21 cellular contexts compared by ENCODE assay signal in the genomic region with DNA sequence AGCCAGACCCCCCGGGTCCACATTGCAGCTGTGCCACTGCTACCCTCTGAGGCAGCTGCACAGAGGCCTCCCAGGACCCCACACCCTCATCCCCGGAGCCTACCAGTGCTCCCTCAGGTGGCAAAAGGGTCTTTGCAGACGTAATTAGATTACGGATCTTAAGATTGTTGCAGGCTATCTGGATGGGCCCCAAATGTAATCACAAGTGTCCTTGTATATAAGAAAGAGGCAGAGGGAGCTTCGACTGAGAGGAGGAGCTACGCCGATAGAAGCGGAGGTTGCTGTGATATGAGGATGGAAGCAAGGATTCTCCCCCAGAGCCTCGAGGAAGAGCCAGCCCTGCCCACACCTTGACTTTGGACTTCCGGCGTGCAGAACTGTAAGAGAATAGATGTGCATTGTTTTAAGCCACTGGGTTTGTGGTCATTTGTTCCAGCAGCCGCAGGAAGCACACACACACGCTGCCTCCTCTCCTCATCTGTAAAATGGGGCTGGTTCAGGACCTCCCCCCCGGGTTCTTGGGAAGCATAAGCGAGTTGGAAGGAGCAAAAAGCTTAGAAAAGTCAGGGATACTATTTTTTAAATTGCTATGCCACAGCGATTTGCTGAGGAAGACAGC. TPM values are rescaled to one million over a fixed set of nuclear protein-coding genes. Genes with fewer than 3 reads are reported as not detected.
DNase-seq lines count a peak whose midpoint lies in the region; ATAC-seq, FAIRE-seq and TF ChIP-seq lines count a peak whose summit lies in the region.
"Had no signal": no experiment of that assay in that cellular context is flagged by ENCODE, and none has a peak within 500 bp of the region (broad histone marks: within the 10 kb centered on the region; RNA-seq: fewer than 3 reads in every experiment).

No MANE protein-coding gene starts in this region.

- no peak for FAIRE-seq in astrocyte (lab: Jason Lieb, UNC)
- FAIRE-seq: GM12878 had no signal

- H3K4me1 ChIP-seq in left ventricle myocardium inferior (peaks cover 31% of the 10 kb centered on the region), astrocyte (ENCODE audit: insufficient read depth, low read length) (peaks cover 10% of the 10 kb centered on the region)
- H3K4me1 ChIP-seq: Caco-2 had no signal

- H3K79me2 ChIP-seq in astrocyte (ENCODE audit: insufficient read depth, low read length) (no peaks in the 10 kb centered on the region), neural cell (replicated peaks; ENCODE audit: insufficient read depth, low read length) (no peaks in the 10 kb centered on the region)

- no peak overlapping the region for H3K4me3 Mint-ChIP-seq in astrocyte (ENCODE audit: unreplicated experiment)
- H3K4me3 Mint-ChIP-seq: CD4-positive, alpha-beta memory T cell had no signal

- H3K27me3 ChIP-seq in left ventricle myocardium inferior (ENCODE audit: low read depth): no peaks in the 10 kb centered on the region
- H3K27me3 ChIP-seq in astrocyte (ENCODE audit: insufficient read depth, low read length): no peaks in the 10 kb centered on the region
- H3K27me3 ChIP-seq in neural cell (ENCODE audit: insufficient read depth, low read depth, low read length): no peaks in the 10 kb centered on the region
- H3K27me3 ChIP-seq: BLaER1 treated with 17β-estradiol and CSF1 and Interleukin-3, amounts not matched to agents 10 nM and 100 nM had no signal

- H3K4me3 ChIP-seq in left ventricle myocardium inferior (no peak overlapping the region), astrocyte (ENCODE audit: insufficient read depth, low read depth, low read length) (no peak overlapping the region), neural cell (ENCODE audit: low read length) (no peak overlapping the region)
- H3K4me3 ChIP-seq: BLaER1 treated with 17β-estradiol and CSF1 and Interleukin-3, amounts not matched to agents 10 nM and 100 nM; GM12878 had no signal

- H3K4me2 ChIP-seq in astrocyte (ENCODE audit: low read length): no peak overlapping the region
- no peak overlapping the region for H3K4me2 ChIP-seq in neural cell (ENCODE audit: low read length)

- H3K36me3 ChIP-seq in left ventricle myocardium inferior: no peaks in the 10 kb centered on the region
- H3K36me3 ChIP-seq in astrocyte (ENCODE audit: insufficient read depth, low read length): no peaks in the 10 kb centered on the region
- no peaks in the 10 kb centered on the region for H3K36me3 ChIP-seq in neural cell (ENCODE audit: insufficient read depth, low read length)
- H3K36me3 ChIP-seq: BLaER1 treated with 17β-estradiol and CSF1 and Interleukin-3, amounts not matched to agents 10 nM and 100 nM had no signal

- no peak for TF ChIP-seq EP300 in neural cell (conservative IDR thresholded peaks at IDR 0.05; ENCODE audit: poor library complexity, severe bottlenecking)

- no peak for DNase-seq in left ventricle myocardium inferior
- no peak for DNase-seq in left ventricle myocardium superior
- no peak for DNase-seq in astrocyte (ENCODE audit: low read depth)
- no peak for DNase-seq in mucosa of gallbladder (ENCODE audit: low spot score)
- no peak for DNase-seq in cerebellum (ENCODE audit: low spot score)
- DNase-seq: 8988T; Caco-2; CD4-positive, alpha-beta memory T cell; DND-41; MV-4-11; NCI-H1105 treated with DMSO at 0.1 percent for 48 hours; NCI-H2029 treated with DMSO at 0.1 percent for 48 hours; NCI-H226; NCI-H524; NCI-H774; Right ventricle myocardium superior had no signal

- H3F3A ChIP-seq in neural cell (ENCODE audit: insufficient read depth, low read length, poor library complexity, severe bottlenecking): no peaks in the 10 kb centered on the region

- ATAC-seq in left ventricle myocardium superior: no peak
- ATAC-seq in GM19324 (IDR thresholded peaks at IDR 0.05; ENCODE audit: low FRiP score, unreplicated experiment): no peak
- ATAC-seq: GM12878 had no signal

- peaks cover 30% of the 10 kb centered on the region for H3K4me1 Mint-ChIP-seq in astrocyte (ENCODE audit: low read depth, unreplicated experiment)

- H3K36me3 Mint-ChIP-seq in astrocyte (ENCODE audit: low read depth, unreplicated experiment): no peaks in the 10 kb centered on the region
- H3K36me3 Mint-ChIP-seq: CD4-positive, alpha-beta memory T cell; IgD-negative memory B cell had no signal

- H3K27me3 Mint-ChIP-seq in astrocyte (ENCODE audit: low read depth, unreplicated experiment): peaks cover 21% of the 10 kb centered on the region
- H3K27me3 Mint-ChIP-seq: CD4-positive, alpha-beta memory T cell; IgD-negative memory B cell had no signal

- H3K9me3 Mint-ChIP-seq in astrocyte (ENCODE audit: unreplicated experiment): no peaks in the 10 kb centered on the region
- H3K9me3 Mint-ChIP-seq: CD4-positive, alpha-beta memory T cell; IgD-negative memory B cell had no signal

- H4K20me1 ChIP-seq in astrocyte (ENCODE audit: insufficient read depth, low read length) (no peaks in the 10 kb centered on the region), neural cell (ENCODE audit: insufficient read depth) (no peaks in the 10 kb centered on the region)
- H4K20me1 ChIP-seq: BLaER1 treated with 17β-estradiol and CSF1 and Interleukin-3, amounts not matched to agents 10 nM and 100 nM had no signal

- TF ChIP-seq CTCF in left ventricle myocardium inferior (IDR thresholded peaks at IDR 0.05; ENCODE audit: borderline replicate concordance): no peak
- no peak for TF ChIP-seq CTCF in astrocyte (IDR thresholded peaks at IDR 0.05; ENCODE audit: insufficient read depth, low read depth, low read length)
- no peak for TF ChIP-seq CTCF in neural cell (IDR thresholded peaks at IDR 0.05; ENCODE audit: poor library complexity, severe bottlenecking)

- intact Hi-C loops in left ventricle myocardium inferior (cut with micrococcal nuclease): loop anchor here (10.0 kb wide), 1 partner anchor 354 kb away; no protein-coding TSS in a partner anchor
- intact Hi-C loops in left ventricle myocardium superior (cut with micrococcal nuclease): loop anchor here (10.0 kb wide), 1 partner anchor 64 kb away; no protein-coding TSS in a partner anchor

- H2AFZ ChIP-seq in astrocyte (ENCODE audit: low read depth, low read length) (no peak overlapping the region), neural cell (ENCODE audit: low read depth, low read length) (no peak overlapping the region)

- H3K27ac Mint-ChIP-seq in astrocyte (ENCODE audit: unreplicated experiment): peak overlapping the region; percentile 24
- H3K27ac Mint-ChIP-seq: IgD-negative memory B cell had no signal

- H3K9ac ChIP-seq in astrocyte (ENCODE audit: low read length) (no peak overlapping the region), neural cell (ENCODE audit: low read length) (peak overlapping the region; percentile 12)
- H3K9ac ChIP-seq: BLaER1 treated with 17β-estradiol and CSF1 and Interleukin-3, amounts not matched to agents 10 nM and 100 nM had no signal

- no peak for TF ChIP-seq RAD21 in neural cell (conservative IDR thresholded peaks at IDR 0.05)

- H3K27ac ChIP-seq in left ventricle myocardium inferior (replicated peaks): peak overlapping the region; percentile 66
- H3K27ac ChIP-seq in astrocyte (ENCODE audit: low read depth, low read length): no peak overlapping the region
- H3K27ac ChIP-seq in neural cell (ENCODE audit: low read length): peak overlapping the region; percentile 74
- H3K27ac ChIP-seq: BLaER1 treated with 17β-estradiol and CSF1 and Interleukin-3, amounts not matched to agents 10 nM and 100 nM had no signal

- H3K9me3 ChIP-seq in left ventricle myocardium inferior (replicated peaks): no peaks in the 10 kb centered on the region
- no peaks in the 10 kb centered on the region for H3K9me3 ChIP-seq in astrocyte (ENCODE audit: insufficient read depth, low read depth, low read length)
- H3K9me3 ChIP-seq in neural cell (ENCODE audit: low read length): no peaks in the 10 kb centered on the region
- H3K9me3 ChIP-seq: BLaER1 treated with 17β-estradiol and CSF1 and Interleukin-3, amounts not matched to agents 10 nM and 100 nM; Caco-2 had no signal

- H3K9me2 ChIP-seq in neural cell (ENCODE audit: insufficient read depth, low read length): no peaks in the 10 kb centered on the region

TF ChIP-seq in neural cell, 6 proteins besides CTCF, POLR2A, EP300 and RAD21:
- TF ChIP-seq EZH2 (IDR thresholded peaks at IDR 0.05; ENCODE audit: borderline replicate concordance, insufficient read depth, low read length, poor library complexity, severe bottlenecking) (no peak), TAF1 (IDR thresholded peaks at IDR 0.05; ENCODE audit: low read depth) (no peak), SMC3 (conservative IDR thresholded peaks at IDR 0.05; ENCODE audit: poor library complexity) (no peak), MXI1 (conservative IDR thresholded peaks at IDR 0.05; ENCODE audit: poor library complexity, severe bottlenecking) (no peak), POLR2AphosphoS5 (IDR thresholded peaks at IDR 0.05) (no peak)

RNA-seq across cellular contexts. Expression of gene RAI1, which starts 10.4 kb away (rescaled TPM):
- 22.5 TPM for total RNA-seq in left ventricle myocardium inferior
- 30.1 TPM for total RNA-seq in left ventricle myocardium superior
- total RNA-seq in astrocyte: 39.1 and 39.8 TPM in 2 replicates
- polyA plus RNA-seq in neural cell: 16.9 and 21.0 TPM in 2 replicates
- 54.1 and 59.6 TPM in 2 replicates for polyA minus RNA-seq in neural cell
- total RNA-seq in mucosa of gallbladder: 60.3 TPM
- total RNA-seq in cerebellum: 23.0 TPM
